Comparison of ENCODE assay signal across 9 cellular contexts in the genomic region with DNA sequence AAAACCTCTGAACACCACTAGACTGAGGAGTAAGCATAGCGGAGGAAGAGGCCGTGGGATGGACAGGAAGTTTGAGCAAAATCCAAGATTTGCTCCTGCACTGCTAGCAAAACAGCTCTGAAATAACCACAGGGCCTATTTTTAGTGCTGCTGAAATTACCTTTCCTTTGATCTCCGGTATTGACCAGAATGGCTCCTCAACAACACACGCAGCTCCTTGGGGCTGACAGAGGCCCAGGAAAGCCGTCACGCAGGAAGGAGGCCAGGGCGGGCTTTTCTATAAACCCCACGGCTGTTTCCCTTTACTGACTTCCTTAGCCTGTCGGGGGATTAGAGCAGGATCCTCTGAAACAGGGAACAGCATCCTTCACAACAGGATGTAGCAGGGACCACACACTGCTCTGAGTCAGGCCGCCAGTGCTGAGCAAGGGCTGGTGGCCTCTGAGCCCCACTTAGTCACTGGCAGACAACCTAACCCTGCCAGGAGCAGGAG.
DNase-seq lines count a peak whose midpoint lies in the region; ATAC-seq and TF ChIP-seq lines count a peak whose summit lies in the region.
"Had no signal": no experiment of that assay in that cellular context is flagged by ENCODE, and none has a peak within 500 bp of the region (broad histone marks: within the 10 kb centered on the region; RNA-seq: fewer than 3 reads in every experiment).

No MANE protein-coding gene starts in this region.

- TF ChIP-seq CTCF in osteoblast (IDR thresholded peaks at IDR 0.05; ENCODE audit: extremely low read depth, low read depth, low read length) = no peak
- no peak for TF ChIP-seq CTCF in SK-N-SH (IDR thresholded peaks at IDR 0.05)

- H2AFZ ChIP-seq in osteoblast (ENCODE audit: low read length) (peak overlapping the region; percentile 80), SK-N-SH (ENCODE audit: low read depth) (no peak overlapping the region)

- H3K36me3 ChIP-seq in BLaER1 (no peaks in the 10 kb centered on the region), MG63 (no peaks in the 10 kb centered on the region), osteoblast (ENCODE audit: insufficient read depth, low read length) (no peaks in the 10 kb centered on the region), SK-N-SH (replicated peaks in 1 of 2; ENCODE audit: control insufficient read depth in 1 of 2, insufficient read depth in 2 of 2, low read length in 1 of 2) (no peaks in the 10 kb centered on the region)

- no peak overlapping the region for H3K4me3 Mint-ChIP-seq in activated naive CD4-positive, alpha-beta T cell treated with anti-CD3 and anti-CD28 coated beads, Interleukin-2, amount 10 ng/mL, durations not matched to agents 7 days and 5 days

- POLR2A ChIA-PET in SK-N-SH (lab: Yijun Ruan, JAX) = no interaction called here

- no peaks in the 10 kb centered on the region for H3K79me2 ChIP-seq in osteoblast (ENCODE audit: insufficient read depth, low read length)
- no peaks in the 10 kb centered on the region for H3K79me2 ChIP-seq in SK-N-SH (ENCODE audit: insufficient read depth)

- no peak for TF ChIP-seq EP300 in SK-N-SH (IDR thresholded peaks at IDR 0.05; ENCODE audit: borderline replicate concordance in 1 of 2, low read depth in 1 of 2, low read length in 1 of 2)

- H3K27me3 ChIP-seq in BLaER1 (no peaks in the 10 kb centered on the region; the same call in 1 of the 2 replicates), MG63 (no peaks in the 10 kb centered on the region), osteoblast (ENCODE audit: insufficient read depth, low read length) (no peaks in the 10 kb centered on the region), SK-N-SH (ENCODE audit: insufficient read depth) (no peaks in the 10 kb centered on the region)

- peaks cover 9% of the 10 kb centered on the region for H3K27me3 Mint-ChIP-seq in activated naive CD4-positive, alpha-beta T cell treated with anti-CD3 and anti-CD28 coated beads, Interleukin-2, amount 10 ng/mL, durations not matched to agents 7 days and 5 days

- peak overlapping the region; percentile 79 for H3K27ac Mint-ChIP-seq in activated naive CD4-positive, alpha-beta T cell treated with anti-CD3 and anti-CD28 coated beads, Interleukin-2, amount 10 ng/mL, durations not matched to agents 7 days and 5 days

- H3K9me3 ChIP-seq in BLaER1 (no peaks in the 10 kb centered on the region), MG63 (peaks cover under 1% of the 10 kb centered on the region; the same call in 1 of the 2 replicates), osteoblast (ENCODE audit: low read depth, low read length) (no peaks in the 10 kb centered on the region), SK-N-SH (no peaks in the 10 kb centered on the region)

- no peak for TF ChIP-seq RAD21 in SK-N-SH (IDR thresholded peaks at IDR 0.05; ENCODE audit: low read length)

- H3K4me1 ChIP-seq in BLaER1 (peaks cover 30% of the 10 kb centered on the region), osteoblast (ENCODE audit: insufficient read depth, low read length) (peaks cover 39% of the 10 kb centered on the region), SK-N-SH (ENCODE audit: control insufficient read depth in 1 of 2, insufficient read depth in 2 of 2, low read depth in 1 of 2, low read length in 1 of 2) (peaks cover 0 to 31% of the 10 kb centered on the region in 2 experiments; a peak in 1 of 4 replicates)

- H3K4me1 Mint-ChIP-seq in activated naive CD4-positive, alpha-beta T cell treated with anti-CD3 and anti-CD28 coated beads, Interleukin-2, amount 10 ng/mL, durations not matched to agents 7 days and 5 days = peaks cover 44% of the 10 kb centered on the region

- no peaks in the 10 kb centered on the region for H4K20me1 ChIP-seq in BLaER1
- H4K20me1 ChIP-seq in osteoblast (ENCODE audit: insufficient read depth, low read length) = no peaks in the 10 kb centered on the region
- H4K20me1 ChIP-seq in SK-N-SH (ENCODE audit: insufficient read depth) = no peaks in the 10 kb centered on the region

- CTCF ChIA-PET in activated naive CD4-positive, alpha-beta T cell treated with anti-CD3 and anti-CD28 coated beads, Interleukin-2, amount 10 ng/mL, durations not matched to agents 7 days and 5 days (lab: Charles Lee) = interaction anchor here (0.9 kb wide), 1 partner anchor 30 kb away, joined by 3 read pairs; no protein-coding TSS in a partner anchor
- CTCF ChIA-PET in SK-N-SH (lab: Yijun Ruan, JAX) = interaction anchor here (1.8 kb wide), 1 partner anchor 16 kb away, joined by 3 read pairs; no protein-coding TSS in a partner anchor

- H3F3A ChIP-seq in SK-N-SH (replicated peaks; ENCODE audit: insufficient read depth) = peaks cover 20% of the 10 kb centered on the region

- no peaks in the 10 kb centered on the region for H3K36me3 Mint-ChIP-seq in activated naive CD4-positive, alpha-beta T cell treated with anti-CD3 and anti-CD28 coated beads, Interleukin-2, amount 10 ng/mL, durations not matched to agents 7 days and 5 days

- H3K4me2 ChIP-seq in BLaER1 (peak overlapping the region; percentile 52), osteoblast (ENCODE audit: insufficient read depth, low read length) (peak overlapping the region; percentile 13), SK-N-SH (no peak overlapping the region)

- WGBS in SK-N-SH (ENCODE audit: low lambda C conversion rate) = 75% methylated on average over 10 of the region's 10 CpGs

- no peaks in the 10 kb centered on the region for H3K9me3 Mint-ChIP-seq in activated naive CD4-positive, alpha-beta T cell treated with anti-CD3 and anti-CD28 coated beads, Interleukin-2, amount 10 ng/mL, durations not matched to agents 7 days and 5 days

- no peak overlapping the region for H3K27ac ChIP-seq in BLaER1
- H3K27ac ChIP-seq in osteoblast (ENCODE audit: low read depth, low read length) = peak overlapping the region; percentile 53
- H3K27ac ChIP-seq in SK-N-SH (ENCODE audit: low read depth in 2 of 2, low read length in 1 of 2) = no peak overlapping the region

- no peaks in the 10 kb centered on the region for H3K9me2 ChIP-seq in SK-N-SH

- no peak for ATAC-seq in GM18870 (IDR thresholded peaks at IDR 0.05; ENCODE audit: unreplicated experiment)

- peak; percentile 55 for DNase-seq in MG63
- peak; percentile 54 for DNase-seq in activated naive CD4-positive, alpha-beta T cell treated with anti-CD3 and anti-CD28 coated beads, Interleukin-2, amount 10 ng/mL, durations not matched to agents 7 days and 5 days
- peak; percentile 57 for DNase-seq in osteoblast (ENCODE audit: insufficient read length, low spot score, missing footprints)
- DNase-seq in LoVo (ENCODE audit: low spot score) = no peak
- DNase-seq in SK-N-SH = no peak
- DNase-seq in NOMO-1 treated with DMSO at 0.1 percent for 48 hours (lab: John Stamatoyannopoulos, UW; ENCODE audit: unreplicated experiment) = no peak
- DNase-seq: NCI-H526 had no signal

- H3K9ac ChIP-seq in BLaER1 (no peak overlapping the region), SK-N-SH (no peak overlapping the region)

- H3K4me3 ChIP-seq in BLaER1 = no peak overlapping the region
- no peak overlapping the region for H3K4me3 ChIP-seq in MG63
- H3K4me3 ChIP-seq in osteoblast (ENCODE audit: insufficient read depth, low read length) = no peak overlapping the region
- H3K4me3 ChIP-seq in SK-N-SH (ENCODE audit: low read depth in 2 of 2, low read length in 1 of 2) = no peak overlapping the region

TF ChIP-seq in SK-N-SH, 30 proteins besides CTCF, POLR2A, EP300 and RAD21 (continues in another document):
- TF ChIP-seq, protein P1, sequence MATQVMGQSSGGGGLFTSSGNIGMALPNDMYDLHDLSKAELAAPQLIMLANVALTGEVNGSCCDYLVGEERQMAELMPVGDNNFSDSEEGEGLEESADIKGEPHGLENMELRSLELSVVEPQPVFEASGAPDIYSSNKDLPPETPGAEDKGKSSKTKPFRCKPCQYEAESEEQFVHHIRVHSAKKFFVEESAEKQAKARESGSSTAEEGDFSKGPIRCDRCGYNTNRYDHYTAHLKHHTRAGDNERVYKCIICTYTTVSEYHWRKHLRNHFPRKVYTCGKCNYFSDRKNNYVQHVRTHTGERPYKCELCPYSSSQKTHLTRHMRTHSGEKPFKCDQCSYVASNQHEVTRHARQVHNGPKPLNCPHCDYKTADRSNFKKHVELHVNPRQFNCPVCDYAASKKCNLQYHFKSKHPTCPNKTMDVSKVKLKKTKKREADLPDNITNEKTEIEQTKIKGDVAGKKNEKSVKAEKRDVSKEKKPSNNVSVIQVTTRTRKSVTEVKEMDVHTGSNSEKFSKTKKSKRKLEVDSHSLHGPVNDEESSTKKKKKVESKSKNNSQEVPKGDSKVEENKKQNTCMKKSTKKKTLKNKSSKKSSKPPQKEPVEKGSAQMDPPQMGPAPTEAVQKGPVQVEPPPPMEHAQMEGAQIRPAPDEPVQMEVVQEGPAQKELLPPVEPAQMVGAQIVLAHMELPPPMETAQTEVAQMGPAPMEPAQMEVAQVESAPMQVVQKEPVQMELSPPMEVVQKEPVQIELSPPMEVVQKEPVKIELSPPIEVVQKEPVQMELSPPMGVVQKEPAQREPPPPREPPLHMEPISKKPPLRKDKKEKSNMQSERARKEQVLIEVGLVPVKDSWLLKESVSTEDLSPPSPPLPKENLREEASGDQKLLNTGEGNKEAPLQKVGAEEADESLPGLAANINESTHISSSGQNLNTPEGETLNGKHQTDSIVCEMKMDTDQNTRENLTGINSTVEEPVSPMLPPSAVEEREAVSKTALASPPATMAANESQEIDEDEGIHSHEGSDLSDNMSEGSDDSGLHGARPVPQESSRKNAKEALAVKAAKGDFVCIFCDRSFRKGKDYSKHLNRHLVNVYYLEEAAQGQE (IDR thresholded peaks at IDR 0.05; ENCODE audit: low read depth, low read length) = no peak
- TF ChIP-seq, protein P2, sequence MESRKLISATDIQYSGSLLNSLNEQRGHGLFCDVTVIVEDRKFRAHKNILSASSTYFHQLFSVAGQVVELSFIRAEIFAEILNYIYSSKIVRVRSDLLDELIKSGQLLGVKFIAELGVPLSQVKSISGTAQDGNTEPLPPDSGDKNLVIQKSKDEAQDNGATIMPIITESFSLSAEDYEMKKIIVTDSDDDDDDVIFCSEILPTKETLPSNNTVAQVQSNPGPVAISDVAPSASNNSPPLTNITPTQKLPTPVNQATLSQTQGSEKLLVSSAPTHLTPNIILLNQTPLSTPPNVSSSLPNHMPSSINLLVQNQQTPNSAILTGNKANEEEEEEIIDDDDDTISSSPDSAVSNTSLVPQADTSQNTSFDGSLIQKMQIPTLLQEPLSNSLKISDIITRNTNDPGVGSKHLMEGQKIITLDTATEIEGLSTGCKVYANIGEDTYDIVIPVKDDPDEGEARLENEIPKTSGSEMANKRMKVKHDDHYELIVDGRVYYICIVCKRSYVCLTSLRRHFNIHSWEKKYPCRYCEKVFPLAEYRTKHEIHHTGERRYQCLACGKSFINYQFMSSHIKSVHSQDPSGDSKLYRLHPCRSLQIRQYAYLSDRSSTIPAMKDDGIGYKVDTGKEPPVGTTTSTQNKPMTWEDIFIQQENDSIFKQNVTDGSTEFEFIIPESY (IDR thresholded peaks at IDR 0.05; ENCODE audit: borderline replicate concordance, low read depth) = no peak
- no peak for TF ChIP-seq FOSL2 (IDR thresholded peaks at IDR 0.05; ENCODE audit: borderline replicate concordance, low read depth)
- no peak for TF ChIP-seq MXI1 (IDR thresholded peaks at IDR 0.05; ENCODE audit: low read depth, low read length)
- TF ChIP-seq FOXM1 (IDR thresholded peaks at IDR 0.05; ENCODE audit: low read depth) = no peak
- no peak for TF ChIP-seq JUND (IDR thresholded peaks at IDR 0.05)
- TF ChIP-seq FOXJ3 (CRISPR knock-in tag; IDR thresholded peaks at IDR 0.05) = no peak

Comparison
In these comparisons a context has a peak if more than half of its experiments do, and no peak if none do; other contexts are left out.
1. DNase-seq: peak in MG63 (single experiment), activated naive CD4-positive, alpha-beta T cell treated with anti-CD3 and anti-CD28 coated beads, Interleukin-2, amount 10 ng/mL, durations not matched to agents 7 days and 5 days (single experiment) and osteoblast (single experiment); none in LoVo (single experiment), SK-N-SH (single experiment) and NOMO-1 treated with DMSO at 0.1 percent for 48 hours (single experiment).